In genomic region chr12:101015021-101015420, GRCh38 we compare ENCODE assay signal across 1 cellular context.
TF ChIP-seq lines count a peak whose summit lies in the region.

No MANE protein-coding gene starts in this region.

TF ChIP-seq in HepG2, 621 proteins besides CTCF, POLR2A, EP300 and RAD21 (continued from another document):
- TF ChIP-seq KIAA2018 (CRISPR knock-in tag; IDR thresholded peaks at IDR 0.05; ENCODE audit: borderline replicate concordance) (no peak), ZBTB40 (IDR thresholded peaks at IDR 0.05) (no peak), ZBTB40 (CRISPR knock-in tag; IDR thresholded peaks at IDR 0.05) (no peak), WIZ (CRISPR knock-in tag; IDR thresholded peaks at IDR 0.05) (no peak), REPIN1 (CRISPR knock-in tag; IDR thresholded peaks at IDR 0.05; ENCODE audit: borderline replicate concordance, low read depth) (no peak)
TF ChIP-seq in HepG2: peak in this region for 0.
